Comparison of ENCODE assay signal across 27 cellular contexts in genomic region chr2:10794891-10795290, GRCh38.
"Had no signal": no experiment of that assay in that cellular context is flagged by ENCODE, and none has a peak within 500 bp of the region (broad histone marks: within the 10 kb centered on the region; RNA-seq: fewer than 3 reads in every experiment).

No MANE protein-coding gene starts in this region.

- ATAC-seq: activated CD8-positive, alpha-beta memory T cell treated with anti-CD3 and anti-CD28 coated beads, Interleukin-2, amount 10 ng/mL, durations not matched to agents 7 days and 5 days; left lung; lower lobe of right lung; right lobe of liver had no signal

- DNase-seq: activated CD4-positive, alpha-beta T cell treated with anti-CD3 and anti-CD28 coated beads for 48 hours; activated CD4-positive, alpha-beta T cell treated with anti-CD3 and anti-CD28 coated beads, Interleukin-2, amount 50 U/mL, for 48 hours; activated CD8-positive, alpha-beta memory T cell treated with anti-CD3 and anti-CD28 coated beads, Interleukin-2, amount 10 ng/mL, durations not matched to agents 7 days and 5 days; activated effector memory CD4-positive, alpha-beta T cell treated with Interleukin-2 at 50 U/mL for 16 hours; activated naive CD4-positive, alpha-beta T cell treated with Interleukin-2 at 50 U/mL for 16 hours; activated naive CD8-positive, alpha-beta T cell treated with anti-CD3 and anti-CD28 coated beads, Interleukin-2, amount 10 ng/mL, durations not matched to agents 7 days and 5 days; cortex of kidney; foreskin melanocyte; kidney glomerular epithelial cell; left lung; lower lobe of right lung; mesenchymal stem cell; ovary; right lobe of liver; SK-N-SH; stimulated activated CD4-positive, alpha-beta T cell treated with anti-CD3 and anti-CD28 coated beads, Interleukin-4, amount 100 ng/mL, for 1 hour; SW 1271; T1000; trophoblast cell had no signal

- H3K27me3 ChIP-seq: ascending aorta, esophagus muscularis mucosa, left lung, ovary, right lobe of liver had no signal

- H3K4me3 Mint-ChIP-seq: activated CD8-positive, alpha-beta memory T cell treated with anti-CD3 and anti-CD28 coated beads, Interleukin-2, amount 10 ng/mL, durations not matched to agents 7 days and 5 days; activated naive CD8-positive, alpha-beta T cell treated with anti-CD3 and anti-CD28 coated beads, Interleukin-2, amount 10 ng/mL, durations not matched to agents 7 days and 5 days; brain; nephron; stimulated activated naive CD8-positive, alpha-beta T cell treated with anti-CD3 and anti-CD28 coated beads, Interleukin-15, Interleukin-2, amounts not matched to agents 100 ng/mL and 50 ng/mL, for 24 hours; T-helper 1 cell treated with Interleukin-12 subunit alpha and Interleukin-12 subunit beta and Interleukin-4 antibody, amounts not matched to agents 30 μg/mL and 1 μg/mL, for 36 hours had no signal

- H3K27ac ChIP-seq: ascending aorta, esophagus muscularis mucosa, left lung, lower lobe of right lung, ovary, right lobe of liver, thoracic aorta had no signal

- H3K27me3 Mint-ChIP-seq: activated CD8-positive, alpha-beta memory T cell treated with anti-CD3 and anti-CD28 coated beads, Interleukin-2, amount 10 ng/mL, durations not matched to agents 7 days and 5 days; activated naive CD8-positive, alpha-beta T cell treated with anti-CD3 and anti-CD28 coated beads, Interleukin-2, amount 10 ng/mL, durations not matched to agents 7 days and 5 days; brain; progenitor cell of endocrine pancreas; stimulated activated naive CD8-positive, alpha-beta T cell treated with anti-CD3 and anti-CD28 coated beads, Interleukin-15, Interleukin-2, amounts not matched to agents 100 ng/mL and 50 ng/mL, for 24 hours had no signal

- H3K9me3 ChIP-seq: ascending aorta, esophagus muscularis mucosa, left lung, lower lobe of right lung, ovary, right lobe of liver, SK-N-SH, thoracic aorta had no signal

- H3K36me3 ChIP-seq: ovary had no signal

- H3K27ac Mint-ChIP-seq: activated naive CD8-positive, alpha-beta T cell treated with anti-CD3 and anti-CD28 coated beads, Interleukin-2, amount 10 ng/mL, durations not matched to agents 7 days and 5 days; progenitor cell of endocrine pancreas; T-helper 1 cell treated with Interleukin-12 subunit alpha and Interleukin-12 subunit beta and Interleukin-4 antibody, amounts not matched to agents 30 μg/mL and 1 μg/mL, for 36 hours had no signal

- H3K4me1 ChIP-seq: ascending aorta, lower lobe of right lung, right lobe of liver had no signal

- H3K4me3 ChIP-seq: ascending aorta, esophagus muscularis mucosa, left lung, lower lobe of right lung, ovary, right lobe of liver, thoracic aorta had no signal

- H3K9me3 Mint-ChIP-seq: activated naive CD8-positive, alpha-beta T cell treated with anti-CD3 and anti-CD28 coated beads, Interleukin-2, amount 10 ng/mL, durations not matched to agents 7 days and 5 days; brain; nephron; stimulated activated naive CD8-positive, alpha-beta T cell treated with anti-CD3 and anti-CD28 coated beads, Interleukin-15, Interleukin-2, amounts not matched to agents 100 ng/mL and 50 ng/mL, for 24 hours; T-helper 1 cell treated with Interleukin-12 subunit alpha and Interleukin-12 subunit beta and Interleukin-4 antibody, amounts not matched to agents 30 μg/mL and 1 μg/mL, for 36 hours had no signal
